7 cellular contexts compared by ENCODE assay signal in the genomic region with DNA sequence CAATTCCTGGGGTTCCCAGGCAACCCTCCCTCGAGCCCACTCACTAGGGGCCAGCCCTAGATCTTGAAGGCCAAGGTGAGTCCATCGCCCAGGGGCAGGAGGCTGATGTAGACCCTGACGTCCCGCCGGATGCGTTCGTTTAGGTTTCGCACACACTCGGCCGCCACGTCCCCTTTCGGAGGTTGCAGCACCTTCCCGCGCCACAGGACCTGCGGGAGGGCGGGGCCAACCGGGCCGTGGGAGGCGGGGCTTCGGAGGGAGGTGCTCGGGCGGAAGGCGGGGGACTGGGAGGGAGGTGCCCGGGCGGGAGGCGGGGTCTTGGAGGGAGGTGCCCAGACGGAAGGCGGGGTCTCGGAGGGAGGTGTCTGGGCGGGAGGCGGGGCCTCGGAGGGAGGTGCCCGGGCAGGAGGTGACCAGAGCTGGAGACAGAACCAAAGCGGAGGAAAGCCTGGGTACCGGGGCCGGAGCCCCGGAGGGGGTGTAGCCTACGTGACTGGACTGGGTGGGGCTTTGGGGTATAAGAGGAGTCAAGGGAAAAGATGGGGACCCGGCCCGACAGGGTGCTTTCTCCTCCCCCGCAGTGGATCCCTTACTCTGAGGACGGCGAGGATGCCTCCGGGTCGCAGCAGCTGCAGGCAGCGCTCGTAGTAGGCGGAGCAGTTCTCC. TPM values are rescaled to one million over a fixed set of nuclear protein-coding genes. Genes with fewer than 3 reads are reported as not detected.
DNase-seq lines count a peak whose midpoint lies in the region; ATAC-seq, FAIRE-seq and TF ChIP-seq lines count a peak whose summit lies in the region.

No MANE protein-coding gene starts in this region.

- H3K9me3 ChIP-seq in kidney (ENCODE audit: control insufficient read depth in 1 of 2, low read length in 2 of 2): no peaks in the 10 kb centered on the region

- FAIRE-seq in kidney (lab: Jason Lieb, UNC): no peak

- intact Hi-C loops in kidney (cut with DNase I): no loop called here

- H3K4me3 ChIP-seq in kidney (ENCODE audit: low read length in 2 of 2): peak overlapping the region; percentile 63 to 72

- peak overlapping the region; percentile 58 to 62 for H3K9ac ChIP-seq in kidney (ENCODE audit: low read length in 2 of 2)

- H3K4me1 ChIP-seq in kidney (ENCODE audit: control insufficient read depth in 1 of 2, insufficient read depth in 1 of 2, low read depth in 1 of 2, low read length in 2 of 2): peaks cover 0 to 3% of the 10 kb centered on the region in 2 donors

- DNase-seq in NCI-H2196 (lab: John Stamatoyannopoulos, UW; ENCODE audit: unreplicated experiment) (peak; percentile 93), cerebellar cortex (ENCODE audit: low spot score) (peak; percentile 88), kidney (peak; percentile 99)
- peak; percentile 99 for DNase-seq in activated CD4-positive, CD25-positive, alpha-beta regulatory T cell treated with anti-CD3 and anti-CD28 coated beads, Interleukin-2, amount 50 U/mL, for 72 hours
- DNase-seq in stimulated activated CD4-positive, alpha-beta T cell treated with anti-CD3 and anti-CD28 coated beads, Interleukin-15, amount 100 ng/mL, for 1 hour (ENCODE audit: low read depth in 1 of 2, low spot score in 1 of 2): peak; percentile 97

- TF ChIP-seq CTCF in kidney (IDR thresholded peaks at IDR 0.05; ENCODE audit: borderline replicate concordance, extremely low read depth, insufficient read depth): no peak

- TF ChIP-seq POLR2A in GM18526 (IDR thresholded peaks at IDR 0.05; ENCODE audit: extremely low read depth, insufficient read length): peak; percentile 49

- H3K27ac ChIP-seq in kidney (ENCODE audit: low read depth in 2 of 2, low read length in 2 of 2): peak overlapping the region; percentile 57 to 60

- H3K36me3 ChIP-seq in kidney (ENCODE audit: control insufficient read depth in 1 of 2, insufficient read depth in 2 of 2, low read length in 2 of 2): peaks cover 15 to 25% of the 10 kb centered on the region in 2 donors

- peak; percentile 48 for ATAC-seq in HG03045 (IDR thresholded peaks at IDR 0.05; ENCODE audit: unreplicated experiment)

RNA-seq across cellular contexts. Expression of gene COMTD1, which starts 1.6 kb away (rescaled TPM):
- total RNA-seq in kidney: 26.6 TPM
- 65.3 TPM for polyA plus RNA-seq in kidney (ENCODE audit: insufficient read depth, low read depth, low replicate concordance)

RNA-seq across cellular contexts. Expression of gene VDAC2, which starts 23.6 kb away (rescaled TPM):
- total RNA-seq in kidney: 128 TPM
- 211 TPM for polyA plus RNA-seq in kidney (ENCODE audit: insufficient read depth, low read depth, low replicate concordance)

Comparison
In these comparisons a context has a peak if more than half of its experiments do, and no peak if none do; other contexts are left out.
1. Peak in every context shown above with its lines: DNase-seq, ATAC-seq, H3K4me3 ChIP-seq and H3K27ac ChIP-seq.